1 cellular context compared by ENCODE assay signal in the genomic region with DNA sequence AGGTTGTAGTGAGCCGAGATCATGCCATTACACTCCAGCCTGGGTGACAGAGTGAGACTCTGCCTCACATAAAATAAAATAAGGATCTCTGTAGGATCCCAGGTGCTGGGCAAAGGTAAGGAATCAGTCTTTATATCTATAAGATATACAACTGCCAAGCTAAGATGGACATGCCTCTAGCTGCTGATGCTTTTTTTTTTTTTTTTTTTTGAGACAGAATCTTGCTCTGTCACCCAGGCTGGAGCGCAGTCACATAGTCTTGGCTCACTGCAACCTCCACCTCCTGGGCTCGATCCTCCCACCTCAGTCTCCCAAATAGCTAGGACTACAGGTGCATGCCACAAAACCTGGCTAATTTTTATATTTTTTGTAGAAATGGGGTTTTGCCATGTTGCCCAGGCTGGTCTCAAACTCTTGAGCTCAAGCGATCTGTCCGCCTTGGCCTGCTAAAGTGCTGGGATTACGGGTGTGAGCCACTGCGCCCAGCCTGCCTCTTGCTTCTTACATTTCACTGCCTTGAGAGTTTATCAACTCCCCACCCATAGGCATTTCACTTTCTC.
TF ChIP-seq lines count a peak whose summit lies in the region.

No MANE protein-coding gene starts in this region.

TF ChIP-seq in HEK293T, 16 proteins besides CTCF, POLR2A, EP300 and RAD21:
- 0 out of 2 replicates have a peak, but pooled peaks have one; percentile 55 for TF ChIP-seq ZNF384 (IDR thresholded peaks at IDR 0.05)
